Comparison of ENCODE assay signal across 1 cellular context in the genomic region with DNA sequence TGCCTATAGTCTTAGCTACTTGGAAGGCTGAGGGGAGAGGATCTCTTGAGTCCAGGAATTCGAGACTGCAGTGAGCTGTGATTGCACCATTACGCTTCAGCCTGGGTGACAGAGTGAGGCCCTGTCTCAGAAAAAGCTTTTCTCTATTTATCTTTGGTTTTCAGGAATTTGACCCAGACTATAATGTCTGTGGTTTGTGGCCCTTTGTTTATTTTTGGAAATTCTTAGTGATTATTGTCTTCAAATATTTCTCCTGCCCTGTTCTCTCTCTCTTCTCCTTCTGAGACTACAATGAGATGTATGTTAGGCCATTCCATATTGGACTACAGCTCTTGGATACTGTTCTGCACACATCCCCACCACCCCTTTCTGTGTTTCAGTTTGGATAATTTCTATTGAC.
TF ChIP-seq lines count a peak whose summit lies in the region.

No MANE protein-coding gene starts in this region.

TF ChIP-seq in HepG2, 621 proteins besides CTCF, POLR2A, EP300 and RAD21:
- TF ChIP-seq ZFP82 (CRISPR knock-in tag; IDR thresholded peaks at IDR 0.05; ENCODE audit: borderline replicate concordance) (no peak), NR2F6 (IDR thresholded peaks at IDR 0.05) (peak; percentile 46; the same call in 1 of the 2 replicates), NR2F6 (CRISPR knock-in tag; IDR thresholded peaks at IDR 0.05) (no peak), ZSCAN29 (CRISPR knock-in tag; conservative IDR thresholded peaks at IDR 0.05) (no peak), MED13 (CRISPR knock-in tag; IDR thresholded peaks at IDR 0.05) (no peak), TGIF2 (CRISPR knock-in tag; IDR thresholded peaks at IDR 0.05) (no peak), SOX13 (IDR thresholded peaks at IDR 0.05) (no peak), SOX13 (CRISPR knock-in tag; conservative IDR thresholded peaks at IDR 0.05 in 1 of 2, IDR thresholded peaks at IDR 0.05 in 1 of 2) (peak in 1 of 2 experiments; percentile 51; a peak in 1 of 4 replicates), KAT8 (CRISPR knock-in tag; IDR thresholded peaks at IDR 0.05) (no peak), ZNF768 (CRISPR knock-in tag; IDR thresholded peaks at IDR 0.05) (no peak), ATF7-NPFF (CRISPR knock-in tag; IDR thresholded peaks at IDR 0.05; ENCODE audit: low read depth) (no peak), ZNF431 (CRISPR knock-in tag; IDR thresholded peaks at IDR 0.05; ENCODE audit: borderline replicate concordance, low read depth) (no peak), ZNF564 (CRISPR knock-in tag; IDR thresholded peaks at IDR 0.05) (no peak), PCBP1 (IDR thresholded peaks at IDR 0.05; ENCODE audit: borderline replicate concordance, low read depth, low read length) (no peak), CEBPG (CRISPR knock-in tag; IDR thresholded peaks at IDR 0.05) (0 out of 2 replicates have a peak, but pooled peaks have one; percentile 12), SOX5 (CRISPR knock-in tag; IDR thresholded peaks at IDR 0.05; ENCODE audit: borderline replicate concordance) (peak; percentile 36; the same call in 1 of the 2 replicates), NKX3-1 (CRISPR knock-in tag; IDR thresholded peaks at IDR 0.05) (no peak), CBFB (CRISPR knock-in tag; IDR thresholded peaks at IDR 0.05) (peak; percentile 79; the same call in 1 of the 2 replicates), MXD4 (CRISPR knock-in tag; IDR thresholded peaks at IDR 0.05) (no peak), ZFP91 (CRISPR knock-in tag; IDR thresholded peaks at IDR 0.05; ENCODE audit: borderline replicate concordance) (no peak), FOXC1 (CRISPR knock-in tag; IDR thresholded peaks at IDR 0.05; ENCODE audit: borderline replicate concordance) (no peak), RARA (CRISPR knock-in tag; IDR thresholded peaks at IDR 0.05) (peak; percentile 54), TBL1XR1 (IDR thresholded peaks at IDR 0.05; ENCODE audit: borderline replicate concordance, low read length, partially characterized antibody) (peak; percentile 35), SP140L (CRISPR knock-in tag; IDR thresholded peaks at IDR 0.05; ENCODE audit: borderline replicate concordance) (no peak), IKZF4 (CRISPR knock-in tag; IDR thresholded peaks at IDR 0.05; ENCODE audit: borderline replicate concordance, low read depth, not compliant biosample characterization) (no peak), GATAD1 (CRISPR knock-in tag; IDR thresholded peaks at IDR 0.05) (no peak), BCL6 (CRISPR knock-in tag; IDR thresholded peaks at IDR 0.05) (peak; percentile 74), ZNF709 (CRISPR knock-in tag; IDR thresholded peaks at IDR 0.05) (peak; percentile 98), REPIN1 (CRISPR knock-in tag; IDR thresholded peaks at IDR 0.05; ENCODE audit: borderline replicate concordance, low read depth) (no peak), ZNF101 (CRISPR knock-in tag; IDR thresholded peaks at IDR 0.05; ENCODE audit: borderline replicate concordance, low read depth) (no peak), HMG20A (CRISPR knock-in tag; IDR thresholded peaks at IDR 0.05; ENCODE audit: borderline replicate concordance) (0 out of 2 replicates have a peak, but pooled peaks have one; percentile 37), ZNF160 (CRISPR knock-in tag; IDR thresholded peaks at IDR 0.05) (no peak), NR2C2 (CRISPR knock-in tag; IDR thresholded peaks at IDR 0.05; ENCODE audit: borderline replicate concordance) (no peak), RBFOX2 (IDR thresholded peaks at IDR 0.05; ENCODE audit: low read depth, low read length) (no peak), CEBPB (IDR thresholded peaks at IDR 0.05; ENCODE audit: borderline replicate concordance, low read depth, low read length) (0 out of 2 replicates have a peak, but pooled peaks have one; percentile 5), RBAK (CRISPR knock-in tag; IDR thresholded peaks at IDR 0.05) (no peak), ARID5B (CRISPR knock-in tag; IDR thresholded peaks at IDR 0.05) (0 out of 2 replicates have a peak, but pooled peaks have one; percentile 19), FUBP1 (CRISPR knock-in tag; IDR thresholded peaks at IDR 0.05; ENCODE audit: borderline replicate concordance) (no peak), FOXA1 (IDR thresholded peaks at IDR 0.05) (no peak), FOXA1 (CRISPR knock-in tag; IDR thresholded peaks at IDR 0.05) (peak; percentile 45; the same call in 1 of the 2 replicates), ZNF782 (CRISPR knock-in tag; IDR thresholded peaks at IDR 0.05; ENCODE audit: borderline replicate concordance) (no peak), MTA3 (CRISPR knock-in tag; IDR thresholded peaks at IDR 0.05) (no peak), ZKSCAN1 (IDR thresholded peaks at IDR 0.05; ENCODE audit: low read length) (no peak), CSRNP2 (CRISPR knock-in tag; conservative IDR thresholded peaks at IDR 0.05; ENCODE audit: low read depth) (no peak), ZNF558 (CRISPR knock-in tag; IDR thresholded peaks at IDR 0.05; ENCODE audit: borderline replicate concordance) (no peak)
- TF ChIP-seq, protein P1, sequence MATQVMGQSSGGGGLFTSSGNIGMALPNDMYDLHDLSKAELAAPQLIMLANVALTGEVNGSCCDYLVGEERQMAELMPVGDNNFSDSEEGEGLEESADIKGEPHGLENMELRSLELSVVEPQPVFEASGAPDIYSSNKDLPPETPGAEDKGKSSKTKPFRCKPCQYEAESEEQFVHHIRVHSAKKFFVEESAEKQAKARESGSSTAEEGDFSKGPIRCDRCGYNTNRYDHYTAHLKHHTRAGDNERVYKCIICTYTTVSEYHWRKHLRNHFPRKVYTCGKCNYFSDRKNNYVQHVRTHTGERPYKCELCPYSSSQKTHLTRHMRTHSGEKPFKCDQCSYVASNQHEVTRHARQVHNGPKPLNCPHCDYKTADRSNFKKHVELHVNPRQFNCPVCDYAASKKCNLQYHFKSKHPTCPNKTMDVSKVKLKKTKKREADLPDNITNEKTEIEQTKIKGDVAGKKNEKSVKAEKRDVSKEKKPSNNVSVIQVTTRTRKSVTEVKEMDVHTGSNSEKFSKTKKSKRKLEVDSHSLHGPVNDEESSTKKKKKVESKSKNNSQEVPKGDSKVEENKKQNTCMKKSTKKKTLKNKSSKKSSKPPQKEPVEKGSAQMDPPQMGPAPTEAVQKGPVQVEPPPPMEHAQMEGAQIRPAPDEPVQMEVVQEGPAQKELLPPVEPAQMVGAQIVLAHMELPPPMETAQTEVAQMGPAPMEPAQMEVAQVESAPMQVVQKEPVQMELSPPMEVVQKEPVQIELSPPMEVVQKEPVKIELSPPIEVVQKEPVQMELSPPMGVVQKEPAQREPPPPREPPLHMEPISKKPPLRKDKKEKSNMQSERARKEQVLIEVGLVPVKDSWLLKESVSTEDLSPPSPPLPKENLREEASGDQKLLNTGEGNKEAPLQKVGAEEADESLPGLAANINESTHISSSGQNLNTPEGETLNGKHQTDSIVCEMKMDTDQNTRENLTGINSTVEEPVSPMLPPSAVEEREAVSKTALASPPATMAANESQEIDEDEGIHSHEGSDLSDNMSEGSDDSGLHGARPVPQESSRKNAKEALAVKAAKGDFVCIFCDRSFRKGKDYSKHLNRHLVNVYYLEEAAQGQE (IDR thresholded peaks at IDR 0.05; ENCODE audit: borderline replicate concordance in 1 of 2, low read depth in 1 of 2, low read length in 2 of 2) = no peak
- TF ChIP-seq, protein P2, sequence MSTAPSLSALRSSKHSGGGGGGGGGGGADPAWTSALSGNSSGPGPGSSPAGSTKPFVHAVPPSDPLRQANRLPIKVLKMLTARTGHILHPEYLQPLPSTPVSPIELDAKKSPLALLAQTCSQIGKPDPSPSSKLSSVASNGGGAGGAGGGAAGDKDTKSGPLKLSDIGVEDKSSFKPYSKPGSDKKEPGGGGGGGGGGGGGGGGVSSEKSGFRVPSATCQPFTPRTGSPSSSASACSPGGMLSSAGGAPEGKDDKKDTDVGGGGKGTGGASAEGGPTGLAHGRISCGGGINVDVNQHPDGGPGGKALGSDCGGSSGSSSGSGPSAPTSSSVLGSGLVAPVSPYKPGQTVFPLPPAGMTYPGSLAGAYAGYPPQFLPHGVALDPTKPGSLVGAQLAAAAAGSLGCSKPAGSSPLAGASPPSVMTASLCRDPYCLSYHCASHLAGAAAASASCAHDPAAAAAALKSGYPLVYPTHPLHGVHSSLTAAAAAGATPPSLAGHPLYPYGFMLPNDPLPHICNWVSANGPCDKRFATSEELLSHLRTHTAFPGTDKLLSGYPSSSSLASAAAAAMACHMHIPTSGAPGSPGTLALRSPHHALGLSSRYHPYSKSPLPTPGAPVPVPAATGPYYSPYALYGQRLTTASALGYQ (CRISPR knock-in tag; IDR thresholded peaks at IDR 0.05) = no peak
- TF ChIP-seq, protein P3, sequence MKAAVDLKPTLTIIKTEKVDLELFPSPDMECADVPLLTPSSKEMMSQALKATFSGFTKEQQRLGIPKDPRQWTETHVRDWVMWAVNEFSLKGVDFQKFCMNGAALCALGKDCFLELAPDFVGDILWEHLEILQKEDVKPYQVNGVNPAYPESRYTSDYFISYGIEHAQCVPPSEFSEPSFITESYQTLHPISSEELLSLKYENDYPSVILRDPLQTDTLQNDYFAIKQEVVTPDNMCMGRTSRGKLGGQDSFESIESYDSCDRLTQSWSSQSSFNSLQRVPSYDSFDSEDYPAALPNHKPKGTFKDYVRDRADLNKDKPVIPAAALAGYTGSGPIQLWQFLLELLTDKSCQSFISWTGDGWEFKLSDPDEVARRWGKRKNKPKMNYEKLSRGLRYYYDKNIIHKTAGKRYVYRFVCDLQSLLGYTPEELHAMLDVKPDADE (CRISPR knock-in tag; IDR thresholded peaks at IDR 0.05) = no peak
TF ChIP-seq in HepG2: peak in this region for 13.
